ENCODE assay signal across 16 cellular contexts in the genomic region with DNA sequence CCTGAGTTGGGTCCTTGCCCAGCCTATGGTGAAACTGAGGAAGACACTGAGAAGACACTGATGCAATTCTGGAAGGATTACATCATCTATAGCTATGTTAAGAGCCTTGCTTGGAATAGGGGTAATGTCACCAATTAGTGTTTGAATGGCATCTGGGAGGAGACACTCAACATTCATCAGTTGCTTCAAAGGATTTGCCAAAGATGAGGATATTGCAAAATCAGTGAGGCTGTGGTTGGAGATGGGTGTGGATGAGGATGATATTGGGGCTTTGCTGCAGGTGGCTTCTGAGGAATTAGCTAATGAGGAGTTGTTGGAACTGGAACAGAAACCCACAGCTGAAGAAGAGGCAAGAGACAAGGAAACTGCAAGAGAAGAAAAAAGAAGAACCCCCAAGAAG.
"Had no signal": no experiment of that assay in that cellular context is flagged by ENCODE, and none has a peak within 500 bp of the region (broad histone marks: within the 10 kb centered on the region; RNA-seq: fewer than 3 reads in every experiment).

No MANE protein-coding gene starts in this region.

- DNase-seq: activated CD4-positive, alpha-beta T cell treated with anti-CD3 and anti-CD28 coated beads for 1 hour; activated CD8-positive, alpha-beta memory T cell treated with anti-CD3 and anti-CD28 coated beads for 24 hours; activated naive CD4-positive, alpha-beta T cell treated with Interleukin-2 at 50 U/mL for 16 hours; adrenal gland; caudate nucleus; colonic mucosa; effector CD8-positive, alpha-beta T cell; heart left ventricle; left colon; midbrain; pancreas; stimulated activated CD4-positive, alpha-beta T cell treated with anti-CD3 and anti-CD28 coated beads, Interleukin-4, amount 100 ng/mL, for 1 hour; stimulated activated CD8-positive, alpha-beta memory T cell treated with anti-CD3 and anti-CD28 coated beads, Interleukin-4, amount 100 ng/mL, for 48 hours; stomach had no signal

- H3K36me3 ChIP-seq: adrenal gland, colonic mucosa, heart left ventricle, pancreas, stomach, thoracic aorta had no signal

- H3K4me3 ChIP-seq: adrenal gland, colonic mucosa, heart left ventricle, lung, pancreas, stomach, thoracic aorta had no signal

- H3K9me3 ChIP-seq: adrenal gland, colonic mucosa, heart left ventricle, pancreas, stomach, thoracic aorta had no signal

- H3K27me3 ChIP-seq: adrenal gland, colonic mucosa, pancreas, stomach had no signal

- ATAC-seq: heart left ventricle, left colon, pancreas had no signal

- H3K4me1 ChIP-seq: adrenal gland, colonic mucosa, heart left ventricle, pancreas, stomach had no signal

- H3K27ac ChIP-seq: adrenal gland, colonic mucosa, heart left ventricle, pancreas, stomach, thoracic aorta had no signal
